Comparison of ENCODE assay signal across 8 cellular contexts in the genomic region with DNA sequence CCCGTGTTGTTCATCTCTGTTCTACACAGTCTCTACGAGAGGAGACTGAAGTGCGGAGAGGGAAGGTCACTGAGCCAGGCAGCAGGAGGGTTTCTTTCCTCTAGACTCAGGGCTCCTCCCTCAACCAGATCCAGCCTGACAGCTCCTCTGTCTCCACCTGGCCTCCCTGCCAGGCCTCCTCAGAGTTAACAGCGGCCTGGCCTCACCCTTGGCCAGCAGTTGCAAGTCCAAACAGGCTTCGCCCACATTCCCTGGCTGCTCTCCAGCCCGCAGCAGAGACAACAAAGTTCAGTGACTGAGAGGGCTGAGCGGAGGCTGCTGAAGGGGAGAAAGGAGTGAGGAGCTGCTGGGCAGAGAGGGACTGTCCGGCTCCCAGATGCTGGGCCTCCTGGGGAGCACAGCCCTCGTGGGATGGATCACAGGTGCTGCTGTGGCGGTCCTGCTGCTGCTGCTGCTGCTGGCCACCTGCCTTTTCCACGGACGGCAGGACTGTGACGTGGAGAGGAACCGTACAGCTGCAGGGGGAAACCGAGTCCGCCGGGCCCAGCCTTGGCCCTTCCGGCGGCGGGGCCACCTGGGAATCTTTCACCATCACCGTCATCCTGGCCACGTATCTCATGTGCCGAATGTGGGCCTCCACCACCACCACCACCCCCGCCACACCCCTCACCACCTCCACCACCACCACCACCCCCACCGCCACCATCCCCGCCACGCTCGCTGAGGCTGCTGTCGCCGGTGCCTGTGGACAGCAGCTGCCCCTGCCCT. TPM values are rescaled to one million over a fixed set of nuclear protein-coding genes. Genes with fewer than 3 reads are reported as not detected.
DNase-seq lines count a peak whose midpoint lies in the region; ATAC-seq and TF ChIP-seq lines count a peak whose summit lies in the region.

A gene (plus strand): TSS at position 291 of the 768 bp plus-strand sequence. CDS start 86 bp downstream, at position 377.

- H3K4me3 ChIP-seq in mammary epithelial cell (replicated peaks in 1 of 3; ENCODE audit: insufficient read depth in 1 of 3, low read depth in 2 of 3, low read length in 3 of 3) = peak within 1 kb of the TSS in 1 of 3 experiments; percentile 19
- H3K4me3 ChIP-seq in thoracic aorta = peak within 1 kb of the TSS; percentile 51

- TF ChIP-seq CTCF in mammary epithelial cell (conservative IDR thresholded peaks at IDR 0.05 in 1 of 2, IDR thresholded peaks at IDR 0.05 in 1 of 2; ENCODE audit: extremely low read depth in 1 of 2, insufficient read depth in 1 of 2, low read depth in 1 of 2, low read length in 2 of 2) (no peak), thoracic aorta (IDR thresholded peaks at IDR 0.05) (no peak), GM10266 (IDR thresholded peaks at IDR 0.05; ENCODE audit: control insufficient read depth, insufficient read depth, low read depth, missing control alignments) (no peak)

- CTCF ChIA-PET in mammary epithelial cell (lab: Charles Lee; ENCODE audit: low non-redundant PET) = interaction anchor here (0.6 kb wide), 1 partner anchor 118 kb away, joined by 4 read pairs; no protein-coding TSS in a partner anchor

- DNase-seq in AG08396 (ENCODE audit: low spot score) (peak; percentile 88), NCI-H1105 treated with DMSO at 0.1 percent for 48 hours (lab: John Stamatoyannopoulos, UW) (peak; percentile 90), mammary epithelial cell (peak; percentile 94), left lobe of liver (ENCODE audit: low spot score) (peak; percentile 93), thoracic aorta (ENCODE audit: low spot score) (peak; percentile 81), GM10266 (ENCODE audit: extremely low spot score) (no peak)

- peak within 1 kb of the TSS; percentile 79 for H3K9ac ChIP-seq in mammary epithelial cell (ENCODE audit: insufficient read depth, low read length)

- ATAC-seq in left lobe of liver (peak; percentile 83), thoracic aorta (ENCODE audit: insufficient number of reproducible peaks, low FRiP score, low read depth) (peak; percentile 7), GM18909 (IDR thresholded peaks at IDR 0.05; ENCODE audit: poor library complexity, unreplicated experiment) (no peak), GM18519 (IDR thresholded peaks at IDR 0.05; ENCODE audit: low FRiP score, unreplicated experiment) (no peak)

- H3K4me1 ChIP-seq in mammary epithelial cell (ENCODE audit: insufficient read depth, low read length) (peaks cover 62% of the 10 kb centered on the region), thoracic aorta (ENCODE audit: control insufficient read depth in 1 of 2, low read depth in 2 of 2) (peaks cover 65 to 79% of the 10 kb centered on the region in 2 donors)

- peak within 1 kb of the TSS; percentile 84 for H3K27ac ChIP-seq in mammary epithelial cell (ENCODE audit: insufficient read depth, low read depth, low read length)
- H3K27ac ChIP-seq in thoracic aorta = peak within 1 kb of the TSS; percentile 99 to 100

- H3K27me3 ChIP-seq in mammary epithelial cell (ENCODE audit: insufficient read depth, low read length) (no peaks in the 10 kb centered on the region), thoracic aorta (replicated peaks; ENCODE audit: insufficient read depth) (no peaks in the 10 kb centered on the region)

- WGBS in mammary epithelial cell (ENCODE audit: low coverage, missing lambda C conversion rate) = 4% methylated on average over 8 of the region's 30 CpGs

- in situ Hi-C loops in mammary epithelial cell (cut with MboI; ENCODE audit: low sequenced_read_pairs in 2 of 2) = loop anchor here in 1 of 2 donors (10.0 kb wide), 1 partner anchor 109 kb away; no protein-coding TSS in a partner anchor

- H3K9me3 ChIP-seq in mammary epithelial cell (replicated peaks; ENCODE audit: insufficient read depth, low read length) (no peaks in the 10 kb centered on the region), thoracic aorta (no peaks in the 10 kb centered on the region)

- H3K36me3 ChIP-seq in mammary epithelial cell (ENCODE audit: insufficient read depth, low read length) (no peaks in the 10 kb centered on the region), thoracic aorta (no peaks in the 10 kb centered on the region)

- intact Hi-C loops in mammary epithelial cell (cut with micrococcal nuclease) = loop anchor here (2.0 to 5.0 kb wide), 3 partner anchors 117 to 304 kb away; a partner anchor contains a TSS

- no peaks in the 10 kb centered on the region for H4K20me1 ChIP-seq in mammary epithelial cell (ENCODE audit: insufficient read depth, low read length)

- H3K4me2 ChIP-seq in mammary epithelial cell (ENCODE audit: insufficient read depth, low read depth, low read length) = peak within 1 kb of the TSS; percentile 78

- H2AFZ ChIP-seq in mammary epithelial cell (ENCODE audit: low read depth, low read length) = peak within 1 kb of the TSS; percentile 83

- no TSS peak for BruUV-seq in mammary epithelial cell (replicated peaks; lab: Mats Ljungman, UMichigan)

- dilution Hi-C loops in mammary epithelial cell (cut with HindIII; ENCODE audit: low sequenced_read_pairs) = loop anchor here (5.0 kb wide), 2 partner anchors 39 to 99 kb away; no protein-coding TSS in a partner anchor

- no peaks in the 10 kb centered on the region for H3K79me2 ChIP-seq in mammary epithelial cell (ENCODE audit: insufficient read depth, low read length)

RNA-seq across cellular contexts. Expression of the gene that starts here (rescaled TPM):
- total RNA-seq in mammary epithelial cell (1 to 10 TPM; 1.6 to 4.7 TPM), left lobe of liver (0.96 TPM), thoracic aorta (10 to 100 TPM; 20.4 to 23.6 TPM)
- polyA plus RNA-seq in mammary epithelial cell = 3.2 TPM
- polyA minus RNA-seq in mammary epithelial cell = not detected

Comparison
In these comparisons a context has a peak if more than half of its experiments do, and no peak if none do; other contexts are left out.
1. Peak in DNase-seq and ATAC-seq in left lobe of liver; RNA of the gene not detected or under 1 TPM.